20 cellular contexts compared by ENCODE assay signal in the genomic region with DNA sequence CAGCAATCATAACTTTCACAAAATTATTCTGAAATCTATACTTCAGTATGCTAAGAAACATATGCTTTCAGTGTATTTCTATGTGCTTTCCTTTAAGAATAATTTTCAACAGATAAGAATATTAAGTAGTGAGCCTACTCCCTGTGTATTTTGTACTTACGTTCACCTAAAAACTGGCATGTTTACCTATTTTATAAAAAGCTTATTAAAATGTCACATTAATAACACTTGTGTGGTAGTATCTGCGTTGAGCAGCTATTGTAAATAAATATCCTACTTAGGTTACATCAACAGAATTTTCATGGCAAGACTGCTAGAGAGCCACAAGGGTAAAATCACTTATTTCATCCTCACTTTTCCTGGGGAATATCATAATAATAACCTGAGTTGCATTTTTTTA.
"Had no signal": no experiment of that assay in that cellular context is flagged by ENCODE, and none has a peak within 500 bp of the region (broad histone marks: within the 10 kb centered on the region; RNA-seq: fewer than 3 reads in every experiment).

No MANE protein-coding gene starts in this region.

- DNase-seq: stimulated activated CD4-positive, alpha-beta T cell treated with anti-CD3 and anti-CD28 coated beads, Interleukin-2, amount 100 ng/mL, for 48 hours; stimulated activated CD4-positive, alpha-beta T cell treated with anti-CD3 and anti-CD28 coated beads, Interleukin-4, amount 100 ng/mL, for 1 hour; stimulated activated CD4-positive, alpha-beta T cell treated with anti-CD3 and anti-CD28 coated beads, Interleukin-4, amount 100 ng/mL, for 24 hours; stimulated activated CD4-positive, alpha-beta T cell treated with anti-CD3 and anti-CD28 coated beads, Interleukin-4, amount 100 ng/mL, for 4 hours; stimulated activated CD8-positive, alpha-beta memory T cell treated with anti-CD3 and anti-CD28 coated beads, Interleukin-4, amount 100 ng/mL, for 48 hours; stimulated activated naive B cell treated with anti-CD40 and anti-IgM and Interleukin-4, amounts not matched to agents 10 μg/mL and 1 μg/mL and 100 μg/mL, for 72 hours; stimulated activated naive CD4-positive, alpha-beta T cell; stimulated activated naive CD4-positive, alpha-beta T cell treated with Interleukin-2 at 50 U/mL for 16 hours; stimulated activated naive CD8-positive, alpha-beta T cell treated with anti-CD3 and anti-CD28 coated beads, Interleukin-15, amount 100 ng/mL, for 72 hours; stimulated activated naive CD8-positive, alpha-beta T cell treated with anti-CD3 and anti-CD28 coated beads, Interleukin-15, Interleukin-2, amounts not matched to agents 100 U/mL and 50 U/mL, for 24 hours; stomach; substantia nigra; testis; thyroid gland; tibial artery; transverse colon; trophoblast cell; upper lobe of left lung; upper lobe of right lung; uterus had no signal
